1 cellular context compared by ENCODE assay signal in the genomic region with DNA sequence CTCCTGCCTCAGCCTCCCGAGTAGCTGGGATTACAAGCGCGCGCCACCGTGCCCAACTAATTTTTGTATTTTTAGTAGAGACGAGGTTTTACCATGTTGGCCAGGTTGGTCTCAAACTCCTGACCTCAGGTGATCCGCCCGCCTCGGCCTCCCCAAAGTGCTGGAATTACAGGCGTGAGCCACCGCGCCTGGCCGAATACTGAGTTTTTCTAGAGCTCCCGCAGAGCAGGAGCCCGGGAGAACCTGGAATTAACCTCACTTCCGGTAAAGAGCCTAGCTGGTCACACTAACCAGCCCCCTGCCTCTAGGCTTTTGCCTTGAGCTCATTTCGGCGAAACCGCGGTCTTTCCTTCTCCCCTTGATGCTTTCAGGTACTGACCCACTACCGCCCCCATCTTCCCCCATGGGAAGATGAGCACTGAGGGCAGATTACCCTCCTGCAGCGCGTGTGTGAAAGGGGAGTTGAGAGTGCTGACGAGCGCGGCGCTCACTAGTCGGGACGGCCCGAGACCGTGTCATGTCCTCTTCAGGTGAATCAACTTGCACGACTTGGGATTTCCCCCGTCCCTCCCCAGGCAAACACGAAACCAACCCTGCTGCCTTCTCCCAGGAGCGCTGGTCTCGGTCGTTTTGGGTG.
TF ChIP-seq lines count a peak whose summit lies in the region.

No MANE protein-coding gene starts in this region.

TF ChIP-seq in K562, 482 proteins besides CTCF, POLR2A, EP300 and RAD21 (continued from another document and continues in another):
- TF ChIP-seq, protein P1, sequence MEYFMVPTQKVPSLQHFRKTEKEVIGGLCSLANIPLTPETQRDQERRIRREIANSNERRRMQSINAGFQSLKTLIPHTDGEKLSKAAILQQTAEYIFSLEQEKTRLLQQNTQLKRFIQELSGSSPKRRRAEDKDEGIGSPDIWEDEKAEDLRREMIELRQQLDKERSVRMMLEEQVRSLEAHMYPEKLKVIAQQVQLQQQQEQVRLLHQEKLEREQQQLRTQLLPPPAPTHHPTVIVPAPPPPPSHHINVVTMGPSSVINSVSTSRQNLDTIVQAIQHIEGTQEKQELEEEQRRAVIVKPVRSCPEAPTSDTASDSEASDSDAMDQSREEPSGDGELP (CRISPR knock-in tag; IDR thresholded peaks at IDR 0.05; ENCODE audit: borderline replicate concordance) = no peak; the same call in 1 of the 2 replicates
- 0 out of 2 replicates have a peak, but pooled peaks have one; percentile 39 for TF ChIP-seq GTF2A2 (tag; IDR thresholded peaks at IDR 0.05)
- 0 out of 2 replicates have a peak, but pooled peaks have one; percentile 61 for TF ChIP-seq ZNF175 (CRISPR knock-in tag; IDR thresholded peaks at IDR 0.05; ENCODE audit: low read depth)
- peak; percentile 79 for TF ChIP-seq CTBP1 (IDR thresholded peaks at IDR 0.05; ENCODE audit: borderline replicate concordance)
- TF ChIP-seq, protein P2, sequence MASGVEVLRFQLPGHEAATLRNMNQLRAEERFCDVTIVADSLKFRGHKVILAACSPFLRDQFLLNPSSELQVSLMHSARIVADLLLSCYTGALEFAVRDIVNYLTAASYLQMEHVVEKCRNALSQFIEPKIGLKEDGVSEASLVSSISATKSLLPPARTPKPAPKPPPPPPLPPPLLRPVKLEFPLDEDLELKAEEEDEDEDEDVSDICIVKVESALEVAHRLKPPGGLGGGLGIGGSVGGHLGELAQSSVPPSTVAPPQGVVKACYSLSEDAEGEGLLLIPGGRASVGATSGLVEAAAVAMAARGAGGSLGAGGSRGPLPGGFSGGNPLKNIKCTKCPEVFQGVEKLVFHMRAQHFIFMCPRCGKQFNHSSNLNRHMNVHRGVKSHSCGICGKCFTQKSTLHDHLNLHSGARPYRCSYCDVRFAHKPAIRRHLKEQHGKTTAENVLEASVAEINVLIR (CRISPR knock-in tag; IDR thresholded peaks at IDR 0.05) = 0 out of 2 replicates have a peak, but pooled peaks have one; percentile 4
- 0 out of 2 replicates have a peak, but pooled peaks have one; percentile 20 for TF ChIP-seq NFXL1 (CRISPR knock-in tag; IDR thresholded peaks at IDR 0.05)
- TF ChIP-seq GATA2 (CRISPR knock-in tag; IDR thresholded peaks at IDR 0.05) = 0 out of 2 replicates have a peak, but pooled peaks have one; percentile 1
- no peak for TF ChIP-seq PCBP2 (IDR thresholded peaks at IDR 0.05; ENCODE audit: low read depth, low read length, poor library complexity, severe bottlenecking)
- no peak for TF ChIP-seq NCOA2 (IDR thresholded peaks at IDR 0.05; ENCODE audit: partially characterized antibody in 2 of 2)
- TF ChIP-seq TRIM28 (IDR thresholded peaks at IDR 0.05) = peak; percentile 12; the same call in 1 of the 2 replicates
- TF ChIP-seq BMI1 (IDR thresholded peaks at IDR 0.05; ENCODE audit: low read length) = no peak
- no peak for TF ChIP-seq STAG1 (CRISPR knock-in tag; IDR thresholded peaks at IDR 0.05; ENCODE audit: borderline replicate concordance)
- no peak for TF ChIP-seq CC2D1A (IDR thresholded peaks at IDR 0.05)
- TF ChIP-seq STAT5B (CRISPR knock-in tag; IDR thresholded peaks at IDR 0.05) = no peak
- TF ChIP-seq ZNF583 (CRISPR knock-in tag; IDR thresholded peaks at IDR 0.05) = 0 out of 2 replicates have a peak, but pooled peaks have one; percentile 25
- TF ChIP-seq, protein P3, sequence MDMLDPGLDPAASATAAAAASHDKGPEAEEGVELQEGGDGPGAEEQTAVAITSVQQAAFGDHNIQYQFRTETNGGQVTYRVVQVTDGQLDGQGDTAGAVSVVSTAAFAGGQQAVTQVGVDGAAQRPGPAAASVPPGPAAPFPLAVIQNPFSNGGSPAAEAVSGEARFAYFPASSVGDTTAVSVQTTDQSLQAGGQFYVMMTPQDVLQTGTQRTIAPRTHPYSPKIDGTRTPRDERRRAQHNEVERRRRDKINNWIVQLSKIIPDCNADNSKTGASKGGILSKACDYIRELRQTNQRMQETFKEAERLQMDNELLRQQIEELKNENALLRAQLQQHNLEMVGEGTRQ (CRISPR knock-in tag; IDR thresholded peaks at IDR 0.05) = no peak
- TF ChIP-seq RHOXF2B (CRISPR knock-in tag; conservative IDR thresholded peaks at IDR 0.05) = no peak
- TF ChIP-seq, protein P4, sequence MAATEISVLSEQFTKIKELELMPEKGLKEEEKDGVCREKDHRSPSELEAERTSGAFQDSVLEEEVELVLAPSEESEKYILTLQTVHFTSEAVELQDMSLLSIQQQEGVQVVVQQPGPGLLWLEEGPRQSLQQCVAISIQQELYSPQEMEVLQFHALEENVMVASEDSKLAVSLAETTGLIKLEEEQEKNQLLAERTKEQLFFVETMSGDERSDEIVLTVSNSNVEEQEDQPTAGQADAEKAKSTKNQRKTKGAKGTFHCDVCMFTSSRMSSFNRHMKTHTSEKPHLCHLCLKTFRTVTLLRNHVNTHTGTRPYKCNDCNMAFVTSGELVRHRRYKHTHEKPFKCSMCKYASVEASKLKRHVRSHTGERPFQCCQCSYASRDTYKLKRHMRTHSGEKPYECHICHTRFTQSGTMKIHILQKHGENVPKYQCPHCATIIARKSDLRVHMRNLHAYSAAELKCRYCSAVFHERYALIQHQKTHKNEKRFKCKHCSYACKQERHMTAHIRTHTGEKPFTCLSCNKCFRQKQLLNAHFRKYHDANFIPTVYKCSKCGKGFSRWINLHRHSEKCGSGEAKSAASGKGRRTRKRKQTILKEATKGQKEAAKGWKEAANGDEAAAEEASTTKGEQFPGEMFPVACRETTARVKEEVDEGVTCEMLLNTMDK (IDR thresholded peaks at IDR 0.05; ENCODE audit: borderline replicate concordance, insufficient read depth, low read depth, low read length, poor library complexity, severe bottlenecking) = no peak
- no peak for TF ChIP-seq TARDBP (IDR thresholded peaks at IDR 0.05)
- no peak for TF ChIP-seq MAFF (IDR thresholded peaks at IDR 0.05; ENCODE audit: low read length)
- no peak for TF ChIP-seq ZNF830 (CRISPR knock-in tag; IDR thresholded peaks at IDR 0.05)
- no peak for TF ChIP-seq ESRRB (CRISPR knock-in tag; IDR thresholded peaks at IDR 0.05; ENCODE audit: borderline replicate concordance)
- TF ChIP-seq NBN (IDR thresholded peaks at IDR 0.05; ENCODE audit: low read depth) = no peak; the same call in 1 of the 2 replicates
- no peak for TF ChIP-seq SRSF1 (IDR thresholded peaks at IDR 0.05; ENCODE audit: low read depth, low read length)
- TF ChIP-seq HDGF (IDR thresholded peaks at IDR 0.05) = no peak
- TF ChIP-seq ZBTB17 (CRISPR knock-in tag; IDR thresholded peaks at IDR 0.05) = no peak
- TF ChIP-seq, protein P5, sequence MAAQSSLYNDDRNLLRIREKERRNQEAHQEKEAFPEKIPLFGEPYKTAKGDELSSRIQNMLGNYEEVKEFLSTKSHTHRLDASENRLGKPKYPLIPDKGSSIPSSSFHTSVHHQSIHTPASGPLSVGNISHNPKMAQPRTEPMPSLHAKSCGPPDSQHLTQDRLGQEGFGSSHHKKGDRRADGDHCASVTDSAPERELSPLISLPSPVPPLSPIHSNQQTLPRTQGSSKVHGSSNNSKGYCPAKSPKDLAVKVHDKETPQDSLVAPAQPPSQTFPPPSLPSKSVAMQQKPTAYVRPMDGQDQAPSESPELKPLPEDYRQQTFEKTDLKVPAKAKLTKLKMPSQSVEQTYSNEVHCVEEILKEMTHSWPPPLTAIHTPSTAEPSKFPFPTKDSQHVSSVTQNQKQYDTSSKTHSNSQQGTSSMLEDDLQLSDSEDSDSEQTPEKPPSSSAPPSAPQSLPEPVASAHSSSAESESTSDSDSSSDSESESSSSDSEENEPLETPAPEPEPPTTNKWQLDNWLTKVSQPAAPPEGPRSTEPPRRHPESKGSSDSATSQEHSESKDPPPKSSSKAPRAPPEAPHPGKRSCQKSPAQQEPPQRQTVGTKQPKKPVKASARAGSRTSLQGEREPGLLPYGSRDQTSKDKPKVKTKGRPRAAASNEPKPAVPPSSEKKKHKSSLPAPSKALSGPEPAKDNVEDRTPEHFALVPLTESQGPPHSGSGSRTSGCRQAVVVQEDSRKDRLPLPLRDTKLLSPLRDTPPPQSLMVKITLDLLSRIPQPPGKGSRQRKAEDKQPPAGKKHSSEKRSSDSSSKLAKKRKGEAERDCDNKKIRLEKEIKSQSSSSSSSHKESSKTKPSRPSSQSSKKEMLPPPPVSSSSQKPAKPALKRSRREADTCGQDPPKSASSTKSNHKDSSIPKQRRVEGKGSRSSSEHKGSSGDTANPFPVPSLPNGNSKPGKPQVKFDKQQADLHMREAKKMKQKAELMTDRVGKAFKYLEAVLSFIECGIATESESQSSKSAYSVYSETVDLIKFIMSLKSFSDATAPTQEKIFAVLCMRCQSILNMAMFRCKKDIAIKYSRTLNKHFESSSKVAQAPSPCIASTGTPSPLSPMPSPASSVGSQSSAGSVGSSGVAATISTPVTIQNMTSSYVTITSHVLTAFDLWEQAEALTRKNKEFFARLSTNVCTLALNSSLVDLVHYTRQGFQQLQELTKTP (IDR thresholded peaks at IDR 0.05; ENCODE audit: low read depth in 1 of 2, partially characterized antibody in 2 of 2) = peak; percentile 11 to 32
- TF ChIP-seq TEAD1 (CRISPR knock-in tag; IDR thresholded peaks at IDR 0.05) = 0 out of 4 replicates have a peak, but pooled peaks of 1 of the 2 experiments have one; percentile 45
- no peak for TF ChIP-seq JUND (IDR thresholded peaks at IDR 0.05; ENCODE audit: borderline replicate concordance, low read depth, low read length)
- peak; percentile 61; the same call in 1 of the 3 replicates for TF ChIP-seq JUND (tag; IDR thresholded peaks at IDR 0.05; ENCODE audit: borderline replicate concordance, low read depth, low read length)
- TF ChIP-seq ZSCAN29 (IDR thresholded peaks at IDR 0.05) = peak; percentile 60; the same call in 1 of the 2 replicates
- no peak for TF ChIP-seq LARP7 (IDR thresholded peaks at IDR 0.05)
- TF ChIP-seq RBM34 (IDR thresholded peaks at IDR 0.05; ENCODE audit: borderline replicate concordance, insufficient read depth, low read length) = no peak
- no peak for TF ChIP-seq HOXB6 (CRISPR knock-in tag; IDR thresholded peaks at IDR 0.05; ENCODE audit: borderline replicate concordance)
- TF ChIP-seq EWSR1 (IDR thresholded peaks at IDR 0.05; ENCODE audit: borderline replicate concordance, low read depth, partially characterized antibody) = no peak
- TF ChIP-seq, protein P6, sequence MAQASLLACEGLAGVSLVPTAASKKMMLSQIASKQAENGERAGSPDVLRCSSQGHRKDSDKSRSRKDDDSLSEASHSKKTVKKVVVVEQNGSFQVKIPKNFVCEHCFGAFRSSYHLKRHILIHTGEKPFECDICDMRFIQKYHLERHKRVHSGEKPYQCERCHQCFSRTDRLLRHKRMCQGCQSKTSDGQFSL (CRISPR knock-in tag; IDR thresholded peaks at IDR 0.05) = 0 out of 2 replicates have a peak, but pooled peaks have one; percentile 29
- TF ChIP-seq, protein P6 (tag; IDR thresholded peaks at IDR 0.05) = no peak
- no peak for TF ChIP-seq EGR1 (conservative IDR thresholded peaks at IDR 0.05)
- no peak for TF ChIP-seq NR2C1 (IDR thresholded peaks at IDR 0.05)
- TF ChIP-seq NR2C1 (tag; IDR thresholded peaks at IDR 0.05) = no peak
- TF ChIP-seq ZNF778 (CRISPR knock-in tag; IDR thresholded peaks at IDR 0.05) = no peak
- TF ChIP-seq, protein P7, sequence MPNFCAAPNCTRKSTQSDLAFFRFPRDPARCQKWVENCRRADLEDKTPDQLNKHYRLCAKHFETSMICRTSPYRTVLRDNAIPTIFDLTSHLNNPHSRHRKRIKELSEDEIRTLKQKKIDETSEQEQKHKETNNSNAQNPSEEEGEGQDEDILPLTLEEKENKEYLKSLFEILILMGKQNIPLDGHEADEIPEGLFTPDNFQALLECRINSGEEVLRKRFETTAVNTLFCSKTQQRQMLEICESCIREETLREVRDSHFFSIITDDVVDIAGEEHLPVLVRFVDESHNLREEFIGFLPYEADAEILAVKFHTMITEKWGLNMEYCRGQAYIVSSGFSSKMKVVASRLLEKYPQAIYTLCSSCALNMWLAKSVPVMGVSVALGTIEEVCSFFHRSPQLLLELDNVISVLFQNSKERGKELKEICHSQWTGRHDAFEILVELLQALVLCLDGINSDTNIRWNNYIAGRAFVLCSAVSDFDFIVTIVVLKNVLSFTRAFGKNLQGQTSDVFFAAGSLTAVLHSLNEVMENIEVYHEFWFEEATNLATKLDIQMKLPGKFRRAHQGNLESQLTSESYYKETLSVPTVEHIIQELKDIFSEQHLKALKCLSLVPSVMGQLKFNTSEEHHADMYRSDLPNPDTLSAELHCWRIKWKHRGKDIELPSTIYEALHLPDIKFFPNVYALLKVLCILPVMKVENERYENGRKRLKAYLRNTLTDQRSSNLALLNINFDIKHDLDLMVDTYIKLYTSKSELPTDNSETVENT (CRISPR knock-in tag; IDR thresholded peaks at IDR 0.05) = peak; percentile 63; the same call in 1 of the 2 replicates
- TF ChIP-seq, protein P8, sequence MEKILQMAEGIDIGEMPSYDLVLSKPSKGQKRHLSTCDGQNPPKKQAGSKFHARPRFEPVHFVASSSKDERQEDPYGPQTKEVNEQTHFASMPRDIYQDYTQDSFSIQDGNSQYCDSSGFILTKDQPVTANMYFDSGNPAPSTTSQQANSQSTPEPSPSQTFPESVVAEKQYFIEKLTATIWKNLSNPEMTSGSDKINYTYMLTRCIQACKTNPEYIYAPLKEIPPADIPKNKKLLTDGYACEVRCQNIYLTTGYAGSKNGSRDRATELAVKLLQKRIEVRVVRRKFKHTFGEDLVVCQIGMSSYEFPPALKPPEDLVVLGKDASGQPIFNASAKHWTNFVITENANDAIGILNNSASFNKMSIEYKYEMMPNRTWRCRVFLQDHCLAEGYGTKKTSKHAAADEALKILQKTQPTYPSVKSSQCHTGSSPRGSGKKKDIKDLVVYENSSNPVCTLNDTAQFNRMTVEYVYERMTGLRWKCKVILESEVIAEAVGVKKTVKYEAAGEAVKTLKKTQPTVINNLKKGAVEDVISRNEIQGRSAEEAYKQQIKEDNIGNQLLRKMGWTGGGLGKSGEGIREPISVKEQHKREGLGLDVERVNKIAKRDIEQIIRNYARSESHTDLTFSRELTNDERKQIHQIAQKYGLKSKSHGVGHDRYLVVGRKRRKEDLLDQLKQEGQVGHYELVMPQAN (IDR thresholded peaks at IDR 0.05; ENCODE audit: borderline replicate concordance) = no peak
- no peak for TF ChIP-seq GTF2E2 (tag; IDR thresholded peaks at IDR 0.05)
- TF ChIP-seq CBX1 (IDR thresholded peaks at IDR 0.05; ENCODE audit: low read depth) = no peak
- TF ChIP-seq, protein P9, sequence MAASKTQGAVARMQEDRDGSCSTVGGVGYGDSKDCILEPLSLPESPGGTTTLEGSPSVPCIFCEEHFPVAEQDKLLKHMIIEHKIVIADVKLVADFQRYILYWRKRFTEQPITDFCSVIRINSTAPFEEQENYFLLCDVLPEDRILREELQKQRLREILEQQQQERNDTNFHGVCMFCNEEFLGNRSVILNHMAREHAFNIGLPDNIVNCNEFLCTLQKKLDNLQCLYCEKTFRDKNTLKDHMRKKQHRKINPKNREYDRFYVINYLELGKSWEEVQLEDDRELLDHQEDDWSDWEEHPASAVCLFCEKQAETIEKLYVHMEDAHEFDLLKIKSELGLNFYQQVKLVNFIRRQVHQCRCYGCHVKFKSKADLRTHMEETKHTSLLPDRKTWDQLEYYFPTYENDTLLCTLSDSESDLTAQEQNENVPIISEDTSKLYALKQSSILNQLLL (CRISPR knock-in tag; IDR thresholded peaks at IDR 0.05; ENCODE audit: borderline replicate concordance) = no peak
